9 cellular contexts compared by ENCODE assay signal in the genomic region with DNA sequence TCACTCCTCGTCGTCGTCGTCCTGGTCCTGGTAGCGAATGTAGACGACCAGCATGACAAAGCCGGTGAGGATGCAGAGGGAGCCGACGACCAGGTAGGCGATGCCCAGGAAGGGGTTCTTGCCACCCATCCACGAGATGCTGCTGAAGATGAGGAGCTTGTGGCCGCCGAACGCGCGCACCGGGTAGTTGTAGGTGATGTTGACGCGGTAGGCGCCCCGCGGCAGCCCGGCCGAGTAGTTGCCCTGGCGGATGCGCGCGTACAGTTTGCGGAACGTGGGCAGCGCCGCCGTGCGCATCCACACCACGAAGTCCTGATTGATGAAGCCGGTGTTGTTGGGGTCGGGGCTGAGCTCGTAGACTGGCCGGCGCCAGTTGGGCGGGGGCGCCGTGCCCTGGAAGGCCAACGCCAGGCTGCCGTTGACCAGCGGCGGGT. TPM values are rescaled to one million over a fixed set of nuclear protein-coding genes. Genes with fewer than 3 reads are reported as not detected.
DNase-seq lines count a peak whose midpoint lies in the region; ATAC-seq and TF ChIP-seq lines count a peak whose summit lies in the region.
"Had no signal": no experiment of that assay in that cellular context is flagged by ENCODE, and none has a peak within 500 bp of the region (broad histone marks: within the 10 kb centered on the region; RNA-seq: fewer than 3 reads in every experiment).

No MANE protein-coding gene starts in this region.

- no peaks in the 10 kb centered on the region for H3K9me3 Mint-ChIP-seq in activated CD8-positive, alpha-beta T cell treated with anti-CD3 and anti-CD28 coated beads for 36 hours

- H3K36me3 Mint-ChIP-seq in activated CD8-positive, alpha-beta T cell treated with anti-CD3 and anti-CD28 coated beads for 36 hours (ENCODE audit: low read depth): no peaks in the 10 kb centered on the region

- ATAC-seq in activated CD8-positive, alpha-beta T cell treated with anti-CD3 and anti-CD28 coated beads for 36 hours: peak; percentile 49
- peak; percentile 18 for ATAC-seq in gastroesophageal sphincter
- ATAC-seq in sciatic nerve: peak; percentile 2
- no peak for ATAC-seq in GM18870 (IDR thresholded peaks at IDR 0.05; ENCODE audit: unreplicated experiment)
- ATAC-seq in HG03342 (IDR thresholded peaks at IDR 0.05; ENCODE audit: unreplicated experiment): no peak
- ATAC-seq: HCT116 had no signal

- TF ChIP-seq CTCF in activated CD8-positive, alpha-beta T cell treated with anti-CD3 and anti-CD28 coated beads for 36 hours (IDR thresholded peaks at IDR 0.05): no peak
- no peak for TF ChIP-seq CTCF in gastroesophageal sphincter (IDR thresholded peaks at IDR 0.05)

- H3K36me3 ChIP-seq in H7 (replicated peaks; ENCODE audit: control insufficient read depth, insufficient read depth, low read length): no peaks in the 10 kb centered on the region
- H3K36me3 ChIP-seq in gastroesophageal sphincter: no peaks in the 10 kb centered on the region

- POLR2A ChIA-PET in activated CD8-positive, alpha-beta T cell treated with anti-CD3 and anti-CD28 coated beads for 36 hours (lab: Charles Lee): interaction anchor here (0.6 to 1.5 kb wide), 9 partner anchors 9 to 198 kb away, joined by 3 to 8 read pairs (median 3); no protein-coding TSS in a partner anchor

- H3K27ac Mint-ChIP-seq in activated CD8-positive, alpha-beta T cell treated with anti-CD3 and anti-CD28 coated beads for 36 hours: peak overlapping the region; percentile 88

- intact Hi-C loops in activated CD8-positive, alpha-beta T cell treated with anti-CD3 and anti-CD28 coated beads for 36 hours (cut with micrococcal nuclease): no loop called here
- intact Hi-C loops in sciatic nerve (cut with DNase I): no loop called here

- peaks cover 0 to 21% (median 0%) of the 10 kb centered on the region in 3 donors for H3K4me1 ChIP-seq in gastroesophageal sphincter

- peak overlapping the region in 3 of 4 donors; percentile 75 to 83 (median 80) for H3K27ac ChIP-seq in gastroesophageal sphincter

- H3K9me3 ChIP-seq in gastroesophageal sphincter: no peaks in the 10 kb centered on the region

- DNase-seq in H7 (no peak), sciatic nerve (ENCODE audit: low spot score) (no peak), DMS 273 (lab: John Stamatoyannopoulos, UW; ENCODE audit: unreplicated experiment) (no peak), T1000 (lab: John Stamatoyannopoulos, UW) (no peak)
- peak; percentile 65 for DNase-seq in activated CD8-positive, alpha-beta T cell treated with anti-CD3 and anti-CD28 coated beads for 36 hours

- no peak for TF ChIP-seq EP300 in gastroesophageal sphincter (IDR thresholded peaks at IDR 0.05)

- TF ChIP-seq POLR2A in gastroesophageal sphincter (IDR thresholded peaks at IDR 0.05): no peak

- peak overlapping the region; percentile 85 for H3K4me3 Mint-ChIP-seq in activated CD8-positive, alpha-beta T cell treated with anti-CD3 and anti-CD28 coated beads for 36 hours

- H3K27me3 ChIP-seq in H7 (ENCODE audit: control insufficient read depth, insufficient read depth, low read length) (peaks cover 26% of the 10 kb centered on the region), gastroesophageal sphincter (peaks cover 55% of the 10 kb centered on the region)

- H3K4me1 Mint-ChIP-seq in activated CD8-positive, alpha-beta T cell treated with anti-CD3 and anti-CD28 coated beads for 36 hours (ENCODE audit: low read depth): peaks cover 29% of the 10 kb centered on the region

- H3K27me3 Mint-ChIP-seq in activated CD8-positive, alpha-beta T cell treated with anti-CD3 and anti-CD28 coated beads for 36 hours: peaks cover 2% of the 10 kb centered on the region

- WGBS in gastroesophageal sphincter (ENCODE audit: low coverage in 1 of 2), 2 donors: 22 to 27% methylated on average over 7 to 15 of the region's 47 CpGs

- peak overlapping the region; percentile 60 for H3K4me3 ChIP-seq in H7 (ENCODE audit: insufficient read depth, low read depth, low read length)
- H3K4me3 ChIP-seq in gastroesophageal sphincter: peak overlapping the region; percentile 11 to 61

- CTCF ChIA-PET in activated CD8-positive, alpha-beta T cell treated with anti-CD3 and anti-CD28 coated beads for 36 hours (lab: Charles Lee): interaction anchor here (0.8 to 5.5 kb wide), 27 partner anchors 8 to 949 kb away, joined by 3 to 61 read pairs (median 4); no protein-coding TSS in a partner anchor

RNA-seq across cellular contexts. Expression of a gene that starts 1.0 kb away (rescaled TPM):
- 1.1 and 2.8 TPM in 2 replicates for total RNA-seq in H7 (2014; rRNA removed; shearing (Covaris generic))
- 1 to 10 TPM; 1.7 to 1.8 TPM for total RNA-seq in activated CD8-positive, alpha-beta T cell treated with anti-CD3 and anti-CD28 coated beads for 36 hours
- 1 to 10 TPM; 1.6 to 4.8 (median 2.6) TPM for total RNA-seq in gastroesophageal sphincter
- total RNA-seq in sciatic nerve: 50.1 TPM

RNA-seq across cellular contexts. Expression of a gene that starts 41.3 kb away (rescaled TPM):
- 6.3 and 14.9 TPM in 2 replicates for total RNA-seq in H7 (2014; rRNA removed; shearing (Covaris generic))
- 100 to 1,000 TPM; 193 to 194 TPM for total RNA-seq in activated CD8-positive, alpha-beta T cell treated with anti-CD3 and anti-CD28 coated beads for 36 hours
- total RNA-seq in gastroesophageal sphincter (10 to 100 TPM; 17.9 to 28.7 (median 25.0) TPM), sciatic nerve (52.9 TPM)

Comparison
In these comparisons a context has a peak if more than half of its experiments do, and no peak if none do; other contexts are left out.
1. ATAC-seq: peak in activated CD8-positive, alpha-beta T cell treated with anti-CD3 and anti-CD28 coated beads for 36 hours (single experiment), gastroesophageal sphincter (single experiment) and sciatic nerve (single experiment); none in GM18870 (single experiment) and HG03342 (single experiment).